20 cellular contexts compared by ENCODE assay signal in the genomic region with DNA sequence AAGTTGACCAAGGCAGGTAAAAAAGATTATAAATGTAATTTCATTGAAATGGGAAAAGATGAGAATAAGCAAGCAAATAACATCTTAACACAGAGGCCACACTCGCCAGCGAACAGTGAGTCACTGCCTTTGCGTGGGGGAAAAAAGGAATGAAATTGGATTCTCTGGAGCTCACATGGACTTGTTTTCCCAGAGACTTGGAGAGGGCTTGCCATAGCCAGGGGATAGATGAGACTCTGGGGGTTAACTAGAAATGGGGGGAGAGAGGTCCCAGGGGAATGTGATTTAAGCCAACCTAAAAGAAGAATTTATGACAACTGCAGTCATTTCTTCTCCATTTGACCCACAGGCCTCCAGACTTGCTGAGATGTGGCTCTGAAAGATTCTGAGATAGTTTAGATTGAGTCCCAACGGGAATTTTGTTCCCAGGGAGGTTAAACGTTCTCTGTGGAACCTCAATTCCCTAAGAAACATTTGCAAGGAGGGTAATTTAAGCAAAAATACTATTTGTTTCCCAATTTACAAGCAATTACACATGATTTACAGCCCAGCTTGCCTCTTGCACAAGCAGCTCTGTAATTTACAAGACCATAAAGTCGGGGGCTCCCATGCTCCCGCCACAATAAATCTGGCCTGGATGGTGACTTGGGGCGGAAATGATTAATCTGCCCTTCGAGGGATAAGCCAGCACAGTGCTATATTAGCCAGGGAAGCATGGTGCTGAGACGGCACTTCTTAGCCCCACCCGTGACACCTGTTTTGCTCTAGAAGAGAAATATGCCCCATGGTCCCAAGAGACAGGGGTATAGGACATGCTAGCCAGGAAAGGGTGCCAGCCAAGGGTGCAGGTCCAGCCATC.
"Had no signal": no experiment of that assay in that cellular context is flagged by ENCODE, and none has a peak within 500 bp of the region (broad histone marks: within the 10 kb centered on the region; RNA-seq: fewer than 3 reads in every experiment).

No MANE protein-coding gene starts in this region.

- DNase-seq: activated naive CD4-positive, alpha-beta T cell treated with Interleukin-2 at 50 U/mL for 16 hours; activated naive CD8-positive, alpha-beta T cell treated with anti-CD3 and anti-CD28 coated beads for 36 hours; activated T-cell treated with anti-CD3 and anti-CD28 coated beads, Interleukin-2, amount 50 U/mL, for 4 hours; central memory CD4-positive, alpha-beta T cell; effector memory CD4-positive, alpha-beta T cell; gastrocnemius medialis; hippocampal formation; kidney glomerular epithelial cell; left ventricle myocardium inferior; mammary epithelial cell; natural killer cell; psoas muscle; stimulated activated CD4-positive, alpha-beta T cell treated with anti-CD3 and anti-CD28 coated beads, Interleukin-4, amount 100 ng/mL, for 4 hours; T-helper 9 cell; upper lobe of right lung had no signal

- H3K4me1 ChIP-seq: esophagus muscularis mucosa, gastrocnemius medialis, left ventricle myocardium inferior, pancreas, psoas muscle, thyroid gland, upper lobe of right lung had no signal

- ATAC-seq: activated T-cell treated with anti-CD3 and anti-CD28 coated beads, Interleukin-2, amount 50 U/mL, for 4 hours; gastrocnemius medialis; natural killer cell; psoas muscle; stimulated activated naive CD8-positive, alpha-beta T cell treated with anti-CD3 and anti-CD28 coated beads, Interleukin-15, Interleukin-2, amounts not matched to agents 100 U/mL and 50 U/mL, for 24 hours had no signal

- H3K36me3 ChIP-seq: esophagus muscularis mucosa, gastrocnemius medialis, left ventricle myocardium inferior, neutrophil, pancreas, thyroid gland, upper lobe of right lung had no signal

- H3K27me3 ChIP-seq: neutrophil, pancreas, thyroid gland, upper lobe of right lung had no signal

- H3K27ac ChIP-seq: esophagus muscularis mucosa, gastrocnemius medialis, left ventricle myocardium inferior, neutrophil, pancreas, psoas muscle, thyroid gland, upper lobe of right lung had no signal

- H3K4me3 ChIP-seq: esophagus muscularis mucosa, gastrocnemius medialis, left ventricle myocardium inferior, pancreas, psoas muscle, thyroid gland, upper lobe of right lung had no signal

- H3K9me3 ChIP-seq: esophagus muscularis mucosa, gastrocnemius medialis, left ventricle myocardium inferior, neutrophil, pancreas, psoas muscle, thyroid gland, upper lobe of right lung had no signal
